ENCODE assay signal across 15 cellular contexts in genomic region chr4:182065255-182065654, GRCh38.
DNase-seq lines count a peak whose midpoint lies in the region; ATAC-seq and TF ChIP-seq lines count a peak whose summit lies in the region.
"Had no signal": no experiment of that assay in that cellular context is flagged by ENCODE, and none has a peak within 500 bp of the region (broad histone marks: within the 10 kb centered on the region; RNA-seq: fewer than 3 reads in every experiment).

No MANE protein-coding gene starts in this region.

- no peak overlapping the region for H4K91ac ChIP-seq in H9 (ENCODE audit: insufficient read length, low read depth, low read length)

- H3K4me1 ChIP-seq in BE2C (peaks cover 6% of the 10 kb centered on the region), H9 (ENCODE audit: insufficient read depth, low read length) (peaks cover 6% of the 10 kb centered on the region; the same call in 1 of the 2 replicates), breast epithelium (no peaks in the 10 kb centered on the region)

- H3K4ac ChIP-seq in H9 (ENCODE audit: low read depth, low read length) = no peak overlapping the region

- CTCF ChIA-PET in WTC11 (lab: Charles Lee) = no interaction called here

- POLR2A ChIA-PET in WTC11 (lab: Charles Lee) = no interaction called here

- DNase-seq in BE2C (peak; percentile 34), H9 (no peak), WTC11 (ENCODE audit: low spot score) (no peak), nephron progenitor cell (no peak), globus pallidus (ENCODE audit: low spot score) (no peak), breast epithelium (ENCODE audit: low spot score in 2 of 2) (no peak)
- no peak for DNase-seq in T-helper 2 cell treated with Interferon-gamma antibody and Interleukin-4, amounts not matched to agents 5 μg/mL and 100 μg/mL, for 36 hours (ENCODE audit: low spot score)
- DNase-seq: CD8-positive, alpha-beta T cell; COR-L47; DMS153; DND-41; GF-D8; H7 had no signal

- H2BK120ac ChIP-seq in H9 (ENCODE audit: low read depth, low read length, poor library complexity, severe bottlenecking) = no peak overlapping the region

- H3K4me1 Mint-ChIP-seq in H9 (peaks cover 34 to 45% of the 10 kb centered on the region in 2 experiments), WTC11 (peaks cover 50% of the 10 kb centered on the region), nephron progenitor cell (peaks cover 7% of the 10 kb centered on the region)
- H3K4me1 Mint-ChIP-seq in T-helper 2 cell treated with Interferon-gamma antibody and Interleukin-4, amounts not matched to agents 5 μg/mL and 100 μg/mL, for 36 hours (ENCODE audit: low read depth) = no peaks in the 10 kb centered on the region
- H3K4me1 Mint-ChIP-seq: CD14-positive monocyte had no signal

- intact Hi-C loops in breast epithelium (cut with DNase I; ENCODE audit: low total_unique reads) = loop anchor here (2.0 kb wide), 1 partner anchor 60 kb away; no protein-coding TSS in a partner anchor

- no peak overlapping the region for H3K23ac ChIP-seq in H9 (ENCODE audit: insufficient read length, low read depth, low read length)

- H3K27ac Mint-ChIP-seq in H9 (peak overlapping the region in 2 of 3 experiments; percentile 78 to 82; a peak in 2 of 7 replicates), WTC11 (0 out of 2 replicates have a peak overlapping the region, but pooled peaks have one; percentile 54), nephron progenitor cell (peak overlapping the region; percentile 44)
- H3K27ac Mint-ChIP-seq in T-helper 2 cell treated with Interferon-gamma antibody and Interleukin-4, amounts not matched to agents 5 μg/mL and 100 μg/mL, for 36 hours = no peak overlapping the region
- H3K27ac Mint-ChIP-seq: CD8-positive, alpha-beta T cell had no signal

- no peak overlapping the region for H3K4me3 Mint-ChIP-seq in H9
- H3K4me3 Mint-ChIP-seq in WTC11 = no peak overlapping the region
- no peak overlapping the region for H3K4me3 Mint-ChIP-seq in nephron progenitor cell
- H3K4me3 Mint-ChIP-seq in T-helper 2 cell treated with Interferon-gamma antibody and Interleukin-4, amounts not matched to agents 5 μg/mL and 100 μg/mL, for 36 hours = no peak overlapping the region
- H3K4me3 Mint-ChIP-seq: CD14-positive monocyte; CD8-positive, alpha-beta T cell had no signal

- H3K27ac ChIP-seq in H9 (ENCODE audit: insufficient read length, low read depth, low read length) (no peak overlapping the region), breast epithelium (no peak overlapping the region)

- TF ChIP-seq POLR2A in breast epithelium (IDR thresholded peaks at IDR 0.05) = no peak

- 0 out of 2 replicates have a peak, but pooled peaks cover 1% of the 10 kb centered on the region for H3K79me2 ChIP-seq in H9 (ENCODE audit: insufficient read depth, low read length)

- H3K36me3 Mint-ChIP-seq in H9 (ENCODE audit: insufficient read depth in 1 of 3, low read depth in 3 of 3) (peaks cover 7 to 12% (median 12%) of the 10 kb centered on the region in 3 experiments), WTC11 (peaks cover 12% of the 10 kb centered on the region), nephron progenitor cell (ENCODE audit: low read depth) (no peaks in the 10 kb centered on the region)
- H3K36me3 Mint-ChIP-seq in T-helper 2 cell treated with Interferon-gamma antibody and Interleukin-4, amounts not matched to agents 5 μg/mL and 100 μg/mL, for 36 hours (ENCODE audit: low read depth) = no peaks in the 10 kb centered on the region
- H3K36me3 Mint-ChIP-seq: CD14-positive monocyte; CD8-positive, alpha-beta T cell had no signal

- H3K27me3 Mint-ChIP-seq in H9 (ENCODE audit: low read depth) (0 out of 2 replicates have a peak, but pooled peaks cover 1% of the 10 kb centered on the region), WTC11 (ENCODE audit: low read depth) (no peaks in the 10 kb centered on the region), nephron progenitor cell (ENCODE audit: low read depth, poor library complexity) (peaks cover 14% of the 10 kb centered on the region)
- H3K27me3 Mint-ChIP-seq in T-helper 2 cell treated with Interferon-gamma antibody and Interleukin-4, amounts not matched to agents 5 μg/mL and 100 μg/mL, for 36 hours (ENCODE audit: low read depth) = no peaks in the 10 kb centered on the region

- no peak overlapping the region for H3K56ac ChIP-seq in H9 (ENCODE audit: insufficient read length, low read depth, low read length)

- H2BK15ac ChIP-seq in H9 (ENCODE audit: low read depth, low read length) = no peak overlapping the region

- H3T11ph ChIP-seq in H9 (ENCODE audit: low read length) = no peak overlapping the region

- no peak overlapping the region for H4K5ac ChIP-seq in H9 (ENCODE audit: insufficient read length, low read depth, low read length)

- H3K14ac ChIP-seq in H9 (ENCODE audit: insufficient read depth, low read length) = no peak overlapping the region

- no peak overlapping the region for H2BK20ac ChIP-seq in H9 (ENCODE audit: low read depth, low read length, poor library complexity, severe bottlenecking)

- H3K9me3 Mint-ChIP-seq in H9 (peaks cover 8 to 11% of the 10 kb centered on the region in 2 experiments), WTC11 (peaks cover 12% of the 10 kb centered on the region), nephron progenitor cell (peaks cover 12% of the 10 kb centered on the region)
- H3K9me3 Mint-ChIP-seq in T-helper 2 cell treated with Interferon-gamma antibody and Interleukin-4, amounts not matched to agents 5 μg/mL and 100 μg/mL, for 36 hours = no peaks in the 10 kb centered on the region
- H3K9me3 Mint-ChIP-seq: CD8-positive, alpha-beta T cell had no signal

- H3K9me3 ChIP-seq in BE2C = no peaks in the 10 kb centered on the region
- peaks cover 10% of the 10 kb centered on the region for H3K9me3 ChIP-seq in H9 (ENCODE audit: control insufficient read depth, low read depth, low read length)
- no peaks in the 10 kb centered on the region for H3K9me3 ChIP-seq in breast epithelium

- no peak overlapping the region for H2BK12ac ChIP-seq in H9 (ENCODE audit: insufficient read length, low read depth, low read length)

- no peaks in the 10 kb centered on the region for H3K79me1 ChIP-seq in H9 (ENCODE audit: insufficient read depth, low read depth, low read length, poor library complexity, severe bottlenecking)

- H3K18ac ChIP-seq in H9 (ENCODE audit: insufficient read length, low read depth, low read length) = no peak overlapping the region

- no peaks in the 10 kb centered on the region for H3K36me3 ChIP-seq in BE2C
- no peaks in the 10 kb centered on the region for H3K36me3 ChIP-seq in breast epithelium

- no peaks in the 10 kb centered on the region for H4K20me1 ChIP-seq in H9 (ENCODE audit: control insufficient read depth, insufficient read depth, insufficient read length)

- WGBS in H9 (ENCODE audit: extremely low coverage, insufficient read length, low lambda C conversion rate) = no CpG with 5 or more reads among the region's 17 CpGs

- H3K4me3 ChIP-seq in BE2C (ENCODE audit: low read depth, low read length) (no peak overlapping the region), breast epithelium (no peak overlapping the region)

- H2BK5ac ChIP-seq in H9 (ENCODE audit: insufficient read length, low read length) = no peak overlapping the region

- no peak overlapping the region for H3K4me2 ChIP-seq in H9 (ENCODE audit: insufficient read depth, insufficient read length, low read length)

- H3K27me3 ChIP-seq in BE2C (no peaks in the 10 kb centered on the region), H9 (ENCODE audit: insufficient read depth, low read length) (no peaks in the 10 kb centered on the region), breast epithelium (no peaks in the 10 kb centered on the region)

- TF ChIP-seq CTCF in BE2C (IDR thresholded peaks at IDR 0.05; ENCODE audit: low read depth, low read length) = no peak
- TF ChIP-seq CTCF in H9 (conservative IDR thresholded peaks at IDR 0.05) = no peak
- TF ChIP-seq CTCF in WTC11 (IDR thresholded peaks at IDR 0.05) = no peak
- no peak for TF ChIP-seq CTCF in nephron progenitor cell (IDR thresholded peaks at IDR 0.05)
- no peak for TF ChIP-seq CTCF in breast epithelium (IDR thresholded peaks at IDR 0.05)

- no peak overlapping the region for H4K8ac ChIP-seq in H9 (replicated peaks; ENCODE audit: insufficient read length, low read depth, low read length)

- no peaks in the 10 kb centered on the region for H3K23me2 ChIP-seq in H9 (ENCODE audit: insufficient read length, low read depth, low read length, poor library complexity, severe bottlenecking)

- no peak overlapping the region for H3K9ac ChIP-seq in H9 (ENCODE audit: extremely low read depth, insufficient read length, low read length)

- ATAC-seq in WTC11 = no peak
- ATAC-seq: CD8-positive, alpha-beta T cell; HepG2 had no signal

- no peak overlapping the region for H2AK5ac ChIP-seq in H9 (ENCODE audit: insufficient read length, low read length)

- H2AFZ ChIP-seq in H9 (ENCODE audit: low read length) = no peak overlapping the region

TF ChIP-seq in WTC11, 78 proteins besides CTCF, POLR2A, EP300 and RAD21:
- no peak for TF ChIP-seq ATF2 (CRISPR knock-in tag; IDR thresholded peaks at IDR 0.05; ENCODE audit: borderline replicate concordance, low read depth)
